Comparison of ENCODE assay signal across 9 cellular contexts in the genomic region with DNA sequence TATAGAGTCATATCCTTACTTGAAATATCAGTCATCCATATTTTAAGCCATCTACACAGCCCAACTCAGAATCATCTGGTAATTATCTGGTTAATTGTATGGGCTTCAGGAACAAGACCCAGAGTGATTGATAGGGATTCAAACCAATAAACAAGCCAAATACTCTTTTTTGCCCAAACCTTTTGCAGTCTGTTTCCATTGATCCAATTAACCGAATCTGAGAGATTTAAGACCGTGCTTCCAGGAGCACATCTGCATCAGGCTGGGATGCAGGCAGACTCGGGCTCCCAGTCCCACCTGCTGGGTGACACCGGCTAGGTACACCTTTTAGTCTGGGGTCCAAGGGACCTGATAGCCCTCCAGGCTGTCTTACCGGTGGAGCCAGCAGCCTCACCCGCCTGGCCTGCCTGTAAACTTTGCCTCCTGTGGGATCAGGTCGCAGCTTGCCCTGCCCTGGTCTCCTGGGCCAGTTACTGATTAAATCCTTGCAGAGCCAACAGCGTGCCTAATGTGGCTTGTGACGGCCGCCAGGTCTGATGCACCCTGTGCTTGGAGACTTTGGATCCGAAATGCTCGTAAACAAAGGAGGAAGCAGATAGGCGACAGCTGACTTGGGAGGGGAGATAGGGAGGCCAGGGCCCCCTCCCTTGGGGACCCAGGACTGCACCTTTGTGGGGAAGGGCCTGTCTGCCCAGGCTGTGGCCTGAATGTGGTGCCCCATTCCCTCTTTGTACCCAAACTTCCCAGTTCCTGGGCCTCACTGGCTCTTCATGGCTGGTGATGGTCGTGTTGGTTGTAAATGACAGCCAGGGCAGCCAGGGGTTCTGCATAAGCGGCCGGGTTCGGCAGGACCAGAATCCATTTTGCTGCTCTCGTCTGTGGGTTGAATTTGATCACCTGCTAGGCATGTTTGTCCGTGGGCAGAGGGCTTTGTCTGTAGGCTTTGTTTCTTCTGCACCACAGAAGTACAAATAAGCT. TPM values are rescaled to one million over a fixed set of nuclear protein-coding genes. Genes with fewer than 3 reads are reported as not detected.
A peak's percentile ranks its signal among the peaks of the same experiment; 100 is the strongest.
DNase-seq lines count a peak whose midpoint lies in the region; ATAC-seq and TF ChIP-seq lines count a peak whose summit lies in the region.
"Had no signal": no experiment of that assay in that cellular context is flagged by ENCODE, and none has a peak within 500 bp of the region (broad histone marks: within the 10 kb centered on the region; RNA-seq: fewer than 3 reads in every experiment).

No MANE protein-coding gene starts in this region.

- H3K4me1 ChIP-seq in transverse colon: peaks cover 43 to 74% (median 62%) of the 10 kb centered on the region in 4 donors

- peak overlapping the region; percentile 36 to 87 for H3K4me3 Mint-ChIP-seq in activated T-cell treated with anti-CD3 and anti-CD28 coated beads, Interleukin-2, amount 50 U/mL, for 72 hours
- peak overlapping the region; percentile 33 for H3K4me3 Mint-ChIP-seq in activated T-helper 2 cell treated with anti-CD3 and anti-CD28 coated beads, Interferon-gamma antibody, Interleukin-2, Interleukin-4, amounts not matched to agents 10 μg/mL and 5 μg/mL and 100 μg/mL, durations not matched to agents 14 hours and 24 hours and 36 hours (ENCODE audit: low read depth)

- peak; percentile 67 for TF ChIP-seq EP300 in transverse colon (IDR thresholded peaks at IDR 0.05; ENCODE audit: low read depth)

- H3K27me3 Mint-ChIP-seq in activated T-cell treated with anti-CD3 and anti-CD28 coated beads, Interleukin-2, amount 50 U/mL, for 72 hours (ENCODE audit: low read depth): peaks cover 3% of the 10 kb centered on the region
- no peaks in the 10 kb centered on the region for H3K27me3 Mint-ChIP-seq in activated T-helper 2 cell treated with anti-CD3 and anti-CD28 coated beads, Interferon-gamma antibody, Interleukin-2, Interleukin-4, amounts not matched to agents 10 μg/mL and 5 μg/mL and 100 μg/mL, durations not matched to agents 14 hours and 24 hours and 36 hours (ENCODE audit: low read depth)

- H3K27ac ChIP-seq in transverse colon: peak overlapping the region; percentile 89 to 95 (median 94)

- H3K9me3 Mint-ChIP-seq in activated T-cell treated with anti-CD3 and anti-CD28 coated beads, Interleukin-2, amount 50 U/mL, for 72 hours: peaks cover 3 to 4% of the 10 kb centered on the region in 2 donors
- peaks cover 12% of the 10 kb centered on the region for H3K9me3 Mint-ChIP-seq in activated T-helper 2 cell treated with anti-CD3 and anti-CD28 coated beads, Interferon-gamma antibody, Interleukin-2, Interleukin-4, amounts not matched to agents 10 μg/mL and 5 μg/mL and 100 μg/mL, durations not matched to agents 14 hours and 24 hours and 36 hours

- peak overlapping the region in 3 of 4 donors; percentile 2 to 94 (median 85) for H3K4me3 ChIP-seq in transverse colon

- peaks cover 6 to 14% of the 10 kb centered on the region in 2 donors for H3K36me3 Mint-ChIP-seq in activated T-cell treated with anti-CD3 and anti-CD28 coated beads, Interleukin-2, amount 50 U/mL, for 72 hours (ENCODE audit: insufficient read depth in 2 of 2)
- H3K36me3 Mint-ChIP-seq in activated T-helper 2 cell treated with anti-CD3 and anti-CD28 coated beads, Interferon-gamma antibody, Interleukin-2, Interleukin-4, amounts not matched to agents 10 μg/mL and 5 μg/mL and 100 μg/mL, durations not matched to agents 14 hours and 24 hours and 36 hours (ENCODE audit: low read depth): peaks cover 47% of the 10 kb centered on the region

- H3K36me3 ChIP-seq in transverse colon: no peaks in the 10 kb centered on the region

- 38 to 59% methylated on average over 1 to 19 of the region's 19 CpGs for whole genome bisulfite sequencing in transverse colon (ENCODE audit: low coverage in 1 of 2), 2 donors

- intact Hi-C loops in activated T-helper 2 cell treated with anti-CD3 and anti-CD28 coated beads, Interferon-gamma antibody, Interleukin-2, Interleukin-4, amounts not matched to agents 10 μg/mL and 5 μg/mL and 100 μg/mL, durations not matched to agents 14 hours and 24 hours and 36 hours (cut with micrococcal nuclease): loop anchor here (5.0 to 10.0 kb wide), 3 partner anchors 76 to 169 kb away; partner anchors contain the start of gene GAN
- intact Hi-C loops in transverse colon (cut with DNase I; ENCODE audit: low total_unique reads): no loop called here

- no peak for ATAC-seq in activated T-cell treated with anti-CD3 and anti-CD28 coated beads, Interleukin-2, amount 50 U/mL, for 72 hours (replicated peaks in 1 of 2)
- ATAC-seq in left lobe of liver (peak; percentile 64), HG03432 (IDR thresholded peaks at IDR 0.05; ENCODE audit: unreplicated experiment) (no peak), GM21737 (IDR thresholded peaks at IDR 0.05; ENCODE audit: unreplicated experiment) (no peak)

- no peak for DNase-seq in activated T-cell treated with anti-CD3 and anti-CD28 coated beads, Interleukin-2, amount 50 U/mL, for 72 hours
- no peak for DNase-seq in activated T-cell treated with anti-CD3 and anti-CD28 coated beads, Interleukin-2, amount 50 U/mL, for 1 hour
- DNase-seq in activated T-helper 2 cell treated with anti-CD3 and anti-CD28 coated beads, Interferon-gamma antibody, Interleukin-2, Interleukin-4, amounts not matched to agents 10 μg/mL and 5 μg/mL and 100 μg/mL, durations not matched to agents 14 hours and 24 hours and 36 hours (ENCODE audit: low spot score): no peak
- DNase-seq in left lobe of liver (ENCODE audit: low spot score): peak; percentile 95
- DNase-seq in transverse colon: peak; percentile 90
- no peak for DNase-seq in NCI-H128 (lab: John Stamatoyannopoulos, UW; ENCODE audit: unreplicated experiment)
- DNase-seq: EL had no signal

- TF ChIP-seq CTCF in transverse colon (IDR thresholded peaks at IDR 0.05): no peak

- H3K4me1 Mint-ChIP-seq in activated T-cell treated with anti-CD3 and anti-CD28 coated beads, Interleukin-2, amount 50 U/mL, for 72 hours (ENCODE audit: low read depth): peaks cover 67% of the 10 kb centered on the region
- H3K4me1 Mint-ChIP-seq in activated T-helper 2 cell treated with anti-CD3 and anti-CD28 coated beads, Interferon-gamma antibody, Interleukin-2, Interleukin-4, amounts not matched to agents 10 μg/mL and 5 μg/mL and 100 μg/mL, durations not matched to agents 14 hours and 24 hours and 36 hours (ENCODE audit: low read depth): peaks cover 65% of the 10 kb centered on the region

- H3K27me3 ChIP-seq in transverse colon: no peaks in the 10 kb centered on the region

- in situ Hi-C loops in transverse colon (cut with MboI; ENCODE audit: low pct_ligation_motif_present in 1 of 4, low pct_unique_long_range_greater_than_20kb in 1 of 4, low sequenced_read_pairs in 3 of 4): no loop called here

- peak; percentile 94 for TF ChIP-seq POLR2A in transverse colon (IDR thresholded peaks at IDR 0.05)

- H3K27ac Mint-ChIP-seq in activated T-cell treated with anti-CD3 and anti-CD28 coated beads, Interleukin-2, amount 50 U/mL, for 72 hours: no peak overlapping the region
- peak overlapping the region; percentile 16 for H3K27ac Mint-ChIP-seq in activated T-helper 2 cell treated with anti-CD3 and anti-CD28 coated beads, Interferon-gamma antibody, Interleukin-2, Interleukin-4, amounts not matched to agents 10 μg/mL and 5 μg/mL and 100 μg/mL, durations not matched to agents 14 hours and 24 hours and 36 hours

- no peaks in the 10 kb centered on the region for H3K9me3 ChIP-seq in transverse colon

RNA-seq across cellular contexts. Expression of gene CMIP, which starts 3.8 kb away (rescaled TPM):
- 10 to 100 TPM; 53.1 to 59.0 TPM for total RNA-seq in activated T-cell treated with anti-CD3 and anti-CD28 coated beads, Interleukin-2, amount 50 U/mL, for 72 hours
- 68.0 and 76.9 TPM in 2 replicates for total RNA-seq in activated T-helper 2 cell treated with anti-CD3 and anti-CD28 coated beads, Interferon-gamma antibody, Interleukin-2, Interleukin-4, amounts not matched to agents 10 μg/mL and 5 μg/mL and 100 μg/mL, durations not matched to agents 14 hours and 24 hours and 36 hours
- total RNA-seq in left lobe of liver (15.4 TPM), transverse colon (10 to 100 TPM; 40.0 to 69.6 (median 47.0) TPM)

Comparison
In these comparisons a context has a peak if more than half of its experiments do, and no peak if none do; other contexts are left out.
1. DNase-seq: peak in left lobe of liver (single experiment) and transverse colon (single experiment); none in activated T-cell treated with anti-CD3 and anti-CD28 coated beads, Interleukin-2, amount 50 U/mL, for 72 hours (0 of 2), activated T-cell treated with anti-CD3 and anti-CD28 coated beads, Interleukin-2, amount 50 U/mL, for 1 hour (single experiment), activated T-helper 2 cell treated with anti-CD3 and anti-CD28 coated beads, Interferon-gamma antibody, Interleukin-2, Interleukin-4, amounts not matched to agents 10 μg/mL and 5 μg/mL and 100 μg/mL, durations not matched to agents 14 hours and 24 hours and 36 hours (single experiment) and NCI-H128 (single experiment).